17 cellular contexts compared by ENCODE assay signal in genomic region chr6:14781707-14782306, GRCh38.
"Had no signal": no experiment of that assay in that cellular context is flagged by ENCODE, and none has a peak within 500 bp of the region (broad histone marks: within the 10 kb centered on the region; RNA-seq: fewer than 3 reads in every experiment).

No MANE protein-coding gene starts in this region.

- DNase-seq: activated B cell treated with CpG ODN at 0.5 μM for 24 hours; activated CD4-positive, alpha-beta T cell treated with anti-CD3 and anti-CD28 coated beads, Interleukin-2, amount 10 ng/mL, durations not matched to agents 24 days and 14 days; activated CD8-positive, alpha-beta T cell treated with anti-CD3 and anti-CD28 coated beads, Interleukin-2, amount 10 ng/mL, durations not matched to agents 7 days and 5 days; activated gamma-delta T cell treated with Interleukin-2 at 50 U/mL for 16 hours; adrenal gland; cerebellar nuclear complex; cortex of kidney; foreskin melanocyte; glutamatergic neuron; hippocampal formation; left cardiac atrium; mesenchymal stem cell; mucosa of descending colon; naive B cell; transverse colon had no signal

- H3K9me3 ChIP-seq: adrenal gland, mucosa of descending colon, transverse colon, vagina had no signal

- H3K27me3 ChIP-seq: adrenal gland, breast epithelium, transverse colon, vagina had no signal

- H3K4me1 ChIP-seq: adrenal gland, breast epithelium, transverse colon, vagina had no signal

- H3K36me3 ChIP-seq: adrenal gland, breast epithelium, transverse colon, vagina had no signal

- H3K27ac ChIP-seq: adrenal gland, breast epithelium, transverse colon, vagina had no signal

- H3K4me3 ChIP-seq: adrenal gland, breast epithelium, mucosa of descending colon, transverse colon, vagina had no signal
